28 cellular contexts compared by ENCODE assay signal in the genomic region with DNA sequence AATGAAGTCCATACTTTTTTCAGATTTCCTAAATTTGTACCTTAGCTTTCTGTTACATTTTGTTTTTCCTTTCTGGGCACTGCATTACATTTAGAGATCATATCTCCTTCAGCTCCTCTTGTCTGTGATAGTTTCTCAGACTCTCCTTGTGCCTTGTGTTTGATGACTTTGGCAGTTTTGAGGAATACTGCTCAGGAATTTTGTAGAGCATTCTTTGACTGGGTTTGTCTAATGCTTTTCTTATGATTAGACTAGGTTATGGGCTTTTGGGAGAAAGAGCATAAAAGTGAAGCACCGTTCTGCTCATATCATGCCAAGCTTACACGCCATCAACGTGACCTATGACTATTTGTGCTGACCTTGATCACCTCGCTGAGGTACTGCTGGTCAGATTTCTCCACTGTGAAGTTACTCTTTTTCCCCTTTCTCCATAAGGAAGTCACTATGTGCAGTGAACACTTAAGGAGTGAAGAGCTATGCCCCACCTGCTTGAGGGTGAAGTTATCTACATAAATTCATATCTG.
"Had no signal": no experiment of that assay in that cellular context is flagged by ENCODE, and none has a peak within 500 bp of the region (broad histone marks: within the 10 kb centered on the region; RNA-seq: fewer than 3 reads in every experiment).

No MANE protein-coding gene starts in this region.

- FAIRE-seq: endometrium, endothelial cell of umbilical vein had no signal

- H3K4me3 ChIP-seq: adrenal gland, body of pancreas, colonic mucosa, esophagus squamous epithelium, gastroesophageal sphincter had no signal

- H3K36me3 ChIP-seq: adrenal gland, colonic mucosa, esophagus squamous epithelium, gastroesophageal sphincter had no signal

- H3K9me3 ChIP-seq: adrenal gland, body of pancreas, colonic mucosa had no signal

- H3K27me3 ChIP-seq: adrenal gland, body of pancreas, colonic mucosa had no signal

- H3K4me1 ChIP-seq: body of pancreas, colonic mucosa, gastroesophageal sphincter had no signal

- DNase-seq: activated CD4-positive, alpha-beta memory T cell treated with anti-CD3 and anti-CD28 coated beads for 36 hours; activated CD4-positive, alpha-beta T cell treated with anti-CD3 and anti-CD28 coated beads for 36 hours; activated CD4-positive, alpha-beta T cell treated with anti-CD3 and anti-CD28 coated beads, Interleukin-2, amount 10 ng/mL, durations not matched to agents 24 days and 14 days; activated CD4-positive, CD25-positive, alpha-beta regulatory T cell; activated CD4-positive, CD25-positive, alpha-beta regulatory T cell treated with anti-CD3 and anti-CD28 coated beads, Interleukin-2, amount 50 U/mL, for 72 hours; activated CD8-positive, alpha-beta memory T cell treated with anti-CD3 and anti-CD28 coated beads, Interleukin-2, amount 10 ng/mL, durations not matched to agents 7 days and 5 days; activated CD8-positive, alpha-beta memory T cell treated with anti-CD3 and anti-CD28 coated beads, Interleukin-2, amount 50 U/mL, for 4 hours; activated CD8-positive, alpha-beta T cell treated with anti-CD3 and anti-CD28 coated beads, Interleukin-2, amount 10 ng/mL, durations not matched to agents 7 days and 5 days; activated effector memory CD4-positive, alpha-beta T cell treated with anti-CD3 and anti-CD28 coated beads, Interleukin-2, amount 50 U/mL, for 16 hours; activated naive CD4-positive, alpha-beta T cell treated with anti-CD3 and anti-CD28 coated beads for 36 hours; activated naive CD8-positive, alpha-beta T cell treated with anti-CD3 and anti-CD28 coated beads for 36 hours; activated naive CD8-positive, alpha-beta T cell treated with anti-CD3 and anti-CD28 coated beads, Interleukin-2, amount 50 U/mL, for 24 hours; activated T-cell treated with anti-CD3 and anti-CD28 coated beads, Interleukin-2, amount 50 U/mL, for 1 hour; activated T-cell treated with anti-CD3 and anti-CD28 coated beads, Interleukin-2, amount 50 U/mL, for 48 hours; adrenal gland; amygdala; aorta; body of pancreas; caudate nucleus; colonic mucosa; effector CD8-positive, alpha-beta T cell; esophagus squamous epithelium; foreskin melanocyte; T-helper 1 cell; T-helper 17 cell had no signal

- H3K27ac ChIP-seq: body of pancreas, colonic mucosa, esophagus squamous epithelium, gastroesophageal sphincter had no signal
